In genomic region chr6:147930743-147931142, GRCh38 we compare ENCODE assay signal across 15 cellular contexts.
DNase-seq lines count a peak whose midpoint lies in the region; ATAC-seq, FAIRE-seq and TF ChIP-seq lines count a peak whose summit lies in the region.
"Had no signal": no experiment of that assay in that cellular context is flagged by ENCODE, and none has a peak within 500 bp of the region (broad histone marks: within the 10 kb centered on the region; RNA-seq: fewer than 3 reads in every experiment).

No MANE protein-coding gene starts in this region.

- intact Hi-C loops in OCI-LY7 (cut with micrococcal nuclease; ENCODE audit: unreplicated experiment) = no loop called here

- H3K27me3 Mint-ChIP-seq in activated naive CD4-positive, alpha-beta T cell treated with anti-CD3 and anti-CD28 coated beads, Interleukin-2, amount 10 ng/mL, durations not matched to agents 7 days and 5 days = no peaks in the 10 kb centered on the region

- H3K4me3 ChIP-seq in OCI-LY7 (ENCODE audit: low read depth, low read length, poor library complexity, severe bottlenecking) = no peak overlapping the region
- H3K4me3 ChIP-seq: Peyer's patch had no signal

- H2AFZ ChIP-seq in OCI-LY7 (ENCODE audit: low read length) = no peak overlapping the region

- no peaks in the 10 kb centered on the region for H3K4me1 ChIP-seq in OCI-LY7 (ENCODE audit: insufficient read depth, low read length, poor library complexity, severe bottlenecking)
- H3K4me1 ChIP-seq: BE2C, Peyer's patch had no signal

- no peak for TF ChIP-seq CTCF in OCI-LY7 (conservative IDR thresholded peaks at IDR 0.05; ENCODE audit: low read length)

- peaks cover 10% of the 10 kb centered on the region for H3K9me3 Mint-ChIP-seq in activated naive CD4-positive, alpha-beta T cell treated with anti-CD3 and anti-CD28 coated beads, Interleukin-2, amount 10 ng/mL, durations not matched to agents 7 days and 5 days

- POLR2A ChIA-PET in OCI-LY7 (lab: Charles Lee) = interaction anchor here (0.6 to 0.7 kb wide), 2 partner anchors 63 to 462 kb away, joined by 3 to 5 read pairs; no protein-coding TSS in a partner anchor

- H3K79me2 ChIP-seq in OCI-LY7 (ENCODE audit: insufficient read depth, low read depth, low read length) = no peaks in the 10 kb centered on the region

- no peak overlapping the region for H3K4me3 Mint-ChIP-seq in activated naive CD4-positive, alpha-beta T cell treated with anti-CD3 and anti-CD28 coated beads, Interleukin-2, amount 10 ng/mL, durations not matched to agents 7 days and 5 days

- no peaks in the 10 kb centered on the region for H4K20me1 ChIP-seq in OCI-LY7 (ENCODE audit: insufficient read depth, low read length)

- CTCF ChIA-PET in OCI-LY7 (lab: Charles Lee; ENCODE audit: unreplicated experiment) = no interaction called here
- CTCF ChIA-PET in activated naive CD4-positive, alpha-beta T cell treated with anti-CD3 and anti-CD28 coated beads, Interleukin-2, amount 10 ng/mL, durations not matched to agents 7 days and 5 days (lab: Charles Lee) = no interaction called here

- FAIRE-seq in HTR-8/SVneo (lab: Jason Lieb, UNC) = peak; percentile 90

- no peaks in the 10 kb centered on the region for H3K9me2 ChIP-seq in OCI-LY7 (ENCODE audit: insufficient read depth, low read length)

- no peaks in the 10 kb centered on the region for H3K36me3 Mint-ChIP-seq in activated naive CD4-positive, alpha-beta T cell treated with anti-CD3 and anti-CD28 coated beads, Interleukin-2, amount 10 ng/mL, durations not matched to agents 7 days and 5 days

- no peaks in the 10 kb centered on the region for H3K36me3 ChIP-seq in OCI-LY7 (ENCODE audit: insufficient read depth, low read length)
- H3K36me3 ChIP-seq: BE2C, Peyer's patch had no signal

- no TSS peak for BruUV-seq in OCI-LY7 (replicated peaks; lab: Mats Ljungman, UMichigan)

- no peak for DNase-seq in HTR-8/SVneo (ENCODE audit: insufficient read length, low spot score)
- DNase-seq in SW480 (ENCODE audit: low spot score) = peak; percentile 30
- DNase-seq in renal cortical epithelial cell (ENCODE audit: low read depth) = peak; percentile 37
- DNase-seq in OCI-LY7 (ENCODE audit: low spot score) = no peak
- no peak for DNase-seq in middle frontal gyrus (ENCODE audit: extremely low spot score, low spot score)
- no peak for DNase-seq in activated naive CD4-positive, alpha-beta T cell treated with anti-CD3 and anti-CD28 coated beads, Interleukin-2, amount 10 ng/mL, durations not matched to agents 7 days and 5 days
- DNase-seq: BE2C, EL, NCI-H1092, NCI-H1694, NCI-H446, NCI-H774, Peyer's patch, SIG-M5 had no signal

- H3K27ac Mint-ChIP-seq in activated naive CD4-positive, alpha-beta T cell treated with anti-CD3 and anti-CD28 coated beads, Interleukin-2, amount 10 ng/mL, durations not matched to agents 7 days and 5 days = no peak overlapping the region

- H3K27ac ChIP-seq in OCI-LY7 (ENCODE audit: low read depth, low read length, poor library complexity, severe bottlenecking) = no peak overlapping the region
- H3K27ac ChIP-seq: Peyer's patch had no signal

- peak; percentile 66 for ATAC-seq in esophagus mucosa

- no peaks in the 10 kb centered on the region for H3K9me3 ChIP-seq in OCI-LY7 (ENCODE audit: low read length)
- H3K9me3 ChIP-seq: BE2C, Peyer's patch had no signal

- H3K4me2 ChIP-seq in OCI-LY7 (ENCODE audit: low read length) = no peak overlapping the region

- H3K4me1 Mint-ChIP-seq in activated naive CD4-positive, alpha-beta T cell treated with anti-CD3 and anti-CD28 coated beads, Interleukin-2, amount 10 ng/mL, durations not matched to agents 7 days and 5 days = no peaks in the 10 kb centered on the region

Comparison
In these comparisons a context has a peak if more than half of its experiments do, and no peak if none do; other contexts are left out.
1. DNase-seq: peak in SW480 (single experiment) and renal cortical epithelial cell (single experiment); none in HTR-8/SVneo (single experiment), OCI-LY7 (single experiment), middle frontal gyrus (single experiment) and activated naive CD4-positive, alpha-beta T cell treated with anti-CD3 and anti-CD28 coated beads, Interleukin-2, amount 10 ng/mL, durations not matched to agents 7 days and 5 days (single experiment).